8 cellular contexts compared by ENCODE assay signal in genomic region chr6:41424370-41425058, GRCh38.
DNase-seq lines count a peak whose midpoint lies in the region; ATAC-seq lines count a peak whose summit lies in the region.

No MANE protein-coding gene starts in this region.

- H3K4me2 ChIP-seq in BLaER1 treated with 17β-estradiol and CSF1 and Interleukin-3, amounts not matched to agents 10 nM and 100 nM = peak overlapping the region in 8 of 11 experiments; percentile 6 to 34 (median 18); a peak in 9 of 22 replicates

- no peak overlapping the region for H3K27ac ChIP-seq in BLaER1 treated with 17β-estradiol and CSF1 and Interleukin-3, amounts not matched to agents 10 nM and 100 nM

- peaks cover 0 to under 1% (median 0%) of the 10 kb centered on the region in 11 experiments; a peak in 1 of 22 replicates for H3K36me3 ChIP-seq in BLaER1 treated with 17β-estradiol and CSF1 and Interleukin-3, amounts not matched to agents 10 nM and 100 nM

- H3K9ac ChIP-seq in BLaER1 treated with 17β-estradiol and CSF1 and Interleukin-3, amounts not matched to agents 10 nM and 100 nM = peak overlapping the region in 1 of 11 experiments; percentile 28; a peak in 1 of 22 replicates

- H3K27me3 ChIP-seq in BLaER1 treated with 17β-estradiol and CSF1 and Interleukin-3, amounts not matched to agents 10 nM and 100 nM = peaks cover 42 to 50% (median 49%) of the 10 kb centered on the region in 11 experiments

- DNase-seq in H4 (ENCODE audit: low spot score) (peak; percentile 71), NCI-H345 (lab: John Stamatoyannopoulos, UW) (peak; percentile 77), cerebellar cortex (ENCODE audit: low spot score) (peak; percentile 62), left lobe of liver (ENCODE audit: low spot score) (peak; percentile 78)
- peak; percentile 80 for DNase-seq in activated CD4-positive, CD25-positive, alpha-beta regulatory T cell treated with anti-CD3 and anti-CD28 coated beads, Interleukin-2, amount 50 U/mL, for 72 hours
- peak; percentile 69 to 78 for DNase-seq in stimulated activated CD4-positive, alpha-beta T cell treated with anti-CD3 and anti-CD28 coated beads, Interleukin-4, amount 100 ng/mL, for 4 hours

- H3K9me3 ChIP-seq in BLaER1 treated with 17β-estradiol and CSF1 and Interleukin-3, amounts not matched to agents 10 nM and 100 nM (replicated peaks in 1 of 11) = peaks cover 4 to 8% (median 5%) of the 10 kb centered on the region in 11 experiments

- no peak overlapping the region for H3K4me3 ChIP-seq in BLaER1 treated with 17β-estradiol and CSF1 and Interleukin-3, amounts not matched to agents 10 nM and 100 nM

- ATAC-seq in left lobe of liver (peak; percentile 78), GM21528 (IDR thresholded peaks at IDR 0.05; ENCODE audit: low FRiP score, unreplicated experiment) (no peak)

- H3K4me1 ChIP-seq in BLaER1 treated with 17β-estradiol and CSF1 and Interleukin-3, amounts not matched to agents 10 nM and 100 nM = peaks cover 26 to 51% (median 44%) of the 10 kb centered on the region in 10 experiments

- H4K20me1 ChIP-seq in BLaER1 treated with 17β-estradiol and CSF1 and Interleukin-3, amounts not matched to agents 10 nM and 100 nM = peaks cover 0 to 29% (median 0%) of the 10 kb centered on the region in 11 experiments; a peak in 8 of 22 replicates
